In the genomic region with DNA sequence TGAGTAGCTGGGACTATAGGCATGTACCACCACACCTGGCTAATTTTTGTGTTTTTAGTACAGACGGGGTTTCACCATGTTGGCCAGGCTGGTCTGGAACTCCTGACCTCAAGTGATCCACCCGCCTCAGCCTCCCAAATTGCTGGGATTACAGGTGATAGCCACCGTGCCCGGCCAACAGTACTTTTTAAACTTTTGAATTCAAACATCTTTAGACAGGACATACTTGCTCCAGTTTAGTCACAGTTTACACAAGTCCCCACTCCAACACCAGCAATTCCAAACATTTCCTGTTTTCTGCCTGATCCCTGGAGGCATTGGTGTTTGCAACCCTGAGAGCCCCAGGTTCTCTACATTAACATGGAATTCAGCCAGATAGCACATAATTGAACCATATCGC, we compare ENCODE assay signal across 8 cellular contexts. TPM values are rescaled to one million over a fixed set of nuclear protein-coding genes. Genes with fewer than 3 reads are reported as not detected.
DNase-seq lines count a peak whose midpoint lies in the region; ATAC-seq and TF ChIP-seq lines count a peak whose summit lies in the region.
"Not testable (repeated sequence)": the region's sequence is repeated elsewhere in the genome, so short reads cannot be mapped to it uniquely, and the experiment has no call there.

No MANE protein-coding gene starts in this region.

- not testable (repeated sequence) for H3K4me3 ChIP-seq in CD8-positive, alpha-beta T cell (ENCODE audit: low read depth, low read length); RWPE2 (ENCODE audit: severe bottlenecking); astrocyte of the spinal cord (ENCODE audit: low read depth, low read length)

- TF ChIP-seq CTCF in CD8-positive, alpha-beta T cell (IDR thresholded peaks at IDR 0.05); HFFc6 (IDR thresholded peaks at IDR 0.05); RWPE2 (IDR thresholded peaks at IDR 0.05; ENCODE audit: poor library complexity, severe bottlenecking); astrocyte of the spinal cord (IDR thresholded peaks at IDR 0.05; ENCODE audit: low read depth, low read length); endothelial cell (IDR thresholded peaks at IDR 0.05; ENCODE audit: unreplicated experiment); mesothelial cell of epicardium (IDR thresholded peaks at IDR 0.05; ENCODE audit: unreplicated experiment): not testable (repeated sequence)

- H3K27me3 Mint-ChIP-seq in CD8-positive, alpha-beta T cell (ENCODE audit: low read depth); HFFc6 (ENCODE audit: insufficient read depth); endothelial cell (ENCODE audit: unreplicated experiment); mesothelial cell of epicardium (ENCODE audit: low read depth): not testable (repeated sequence)

- CTCF ChIA-PET in CD8-positive, alpha-beta T cell (lab: Charles Lee) = interaction anchor here (0.6 kb wide), 1 partner anchor 349 kb away, joined by 3 read pairs; no protein-coding TSS in a partner anchor

- in situ Hi-C loops in astrocyte of the spinal cord (cut with HindIII; ENCODE audit: low sequenced_read_pairs) = not testable (repeated sequence)

- not testable (repeated sequence) for H3K27me3 ChIP-seq in CD8-positive, alpha-beta T cell (ENCODE audit: insufficient read depth, low read length); RWPE2 (ENCODE audit: insufficient read depth, poor library complexity, severe bottlenecking)

- H3K27ac ChIP-seq in CD8-positive, alpha-beta T cell (ENCODE audit: low read depth, low read length) = not testable (repeated sequence)
- H3K27ac ChIP-seq in RWPE2 (ENCODE audit: poor library complexity, severe bottlenecking) = peak overlapping the region; percentile 5
- H3K27ac ChIP-seq in substantia nigra (ENCODE audit: low read depth, low read length, poor library complexity, severe bottlenecking) = peak overlapping the region; percentile 50

- not testable (repeated sequence) for DNase-seq in CD8-positive, alpha-beta T cell; RWPE2 (ENCODE audit: low spot score); endothelial cell (ENCODE audit: low spot score); mesothelial cell of epicardium (ENCODE audit: low spot score in 2 of 2, unreplicated experiment in 2 of 2); substantia nigra (lab: John Stamatoyannopoulos, UW)
- peak; percentile 44 for DNase-seq in HFFc6
- peak; percentile 46 for DNase-seq in astrocyte of the spinal cord (ENCODE audit: low read depth, low spot score)
- peak; percentile 34 for DNase-seq in hepatic stellate cell (ENCODE audit: low spot score)

- H3K27ac Mint-ChIP-seq in CD8-positive, alpha-beta T cell = peak overlapping the region; percentile 60
- H3K27ac Mint-ChIP-seq in HFFc6 (peak overlapping the region; percentile 81), endothelial cell (ENCODE audit: unreplicated experiment) (peak overlapping the region; percentile 84), mesothelial cell of epicardium (peak overlapping the region; percentile 47)

- H3K9me3 ChIP-seq in CD8-positive, alpha-beta T cell (ENCODE audit: low read length); RWPE2 (ENCODE audit: severe bottlenecking): not testable (repeated sequence)

- H3K4me1 Mint-ChIP-seq in CD8-positive, alpha-beta T cell (ENCODE audit: low read depth) = peaks cover 19% of the 10 kb centered on the region
- peaks cover 55% of the 10 kb centered on the region for H3K4me1 Mint-ChIP-seq in HFFc6 (ENCODE audit: low read depth)
- peaks cover 19% of the 10 kb centered on the region for H3K4me1 Mint-ChIP-seq in endothelial cell (ENCODE audit: unreplicated experiment)
- not testable (repeated sequence) for H3K4me1 Mint-ChIP-seq in mesothelial cell of epicardium

- intact Hi-C loops in CD8-positive, alpha-beta T cell (cut with DNase I, micrococcal nuclease) = not testable (repeated sequence)

- not testable (repeated sequence) for H3K9me3 Mint-ChIP-seq in CD8-positive, alpha-beta T cell; HFFc6; endothelial cell (ENCODE audit: unreplicated experiment); mesothelial cell of epicardium

- not testable (repeated sequence) for H3K4me3 Mint-ChIP-seq in CD8-positive, alpha-beta T cell; endothelial cell (ENCODE audit: unreplicated experiment); mesothelial cell of epicardium
- H3K4me3 Mint-ChIP-seq in HFFc6 = peak overlapping the region; percentile 33

- H3K36me3 ChIP-seq in CD8-positive, alpha-beta T cell (ENCODE audit: insufficient read depth, low read length) = peaks cover 12% of the 10 kb centered on the region
- H3K36me3 ChIP-seq in RWPE2 (ENCODE audit: low read depth) = peaks cover 91% of the 10 kb centered on the region

- POLR2A ChIA-PET in CD8-positive, alpha-beta T cell (lab: Charles Lee) = interaction anchor here (0.5 kb wide), 1 partner anchor 15 kb away, joined by 4 read pairs; no protein-coding TSS in a partner anchor

- ATAC-seq in CD8-positive, alpha-beta T cell = not testable (repeated sequence)
- peak; percentile 90 for ATAC-seq in RWPE2 (ENCODE audit: low read depth)

- peaks cover 75% of the 10 kb centered on the region for H3K36me3 Mint-ChIP-seq in CD8-positive, alpha-beta T cell
- H3K36me3 Mint-ChIP-seq in HFFc6 (ENCODE audit: low read depth) = peaks cover 48% of the 10 kb centered on the region
- H3K36me3 Mint-ChIP-seq in endothelial cell (ENCODE audit: low read depth, unreplicated experiment) = peaks cover 26% of the 10 kb centered on the region
- H3K36me3 Mint-ChIP-seq in mesothelial cell of epicardium = peaks cover 41% of the 10 kb centered on the region

- H3K4me1 ChIP-seq in CD8-positive, alpha-beta T cell (ENCODE audit: insufficient read depth, low read length) = not testable (repeated sequence)
- H3K4me1 ChIP-seq in RWPE2 (ENCODE audit: insufficient read depth, poor library complexity, severe bottlenecking) = peaks cover 21% of the 10 kb centered on the region

RNA-seq across cellular contexts. Expression of a gene that starts 40.0 kb away (rescaled TPM):
- 10 to 100 TPM; 63.3 to 64.0 TPM for total RNA-seq in CD8-positive, alpha-beta T cell
- total RNA-seq in HFFc6 (2021; fragmentation: NEBNext Ultra II Directional; extraction: Animal tissue kit (Norgen Biotek cat#: 25700)) = 10 to 100 TPM; 70.7 to 89.8 (median 81.6) TPM
- 109 TPM for total RNA-seq in endothelial cell (ENCODE audit: unreplicated experiment)
- total RNA-seq in mesothelial cell of epicardium = 93.8 to 96.2 TPM (median 95.6 TPM) in 3 replicates
